ENCODE assay signal across 1 cellular context in genomic region chr1:168520052-168520751, GRCh38.
TF ChIP-seq lines count a peak whose summit lies in the region.

No MANE protein-coding gene starts in this region.

TF ChIP-seq in HepG2, 621 proteins besides CTCF, POLR2A, EP300 and RAD21 (continued from another document):
- TF ChIP-seq ZNF678 (CRISPR knock-in tag; IDR thresholded peaks at IDR 0.05) = no peak
- no peak for TF ChIP-seq ZMYM4 (CRISPR knock-in tag; IDR thresholded peaks at IDR 0.05)
- TF ChIP-seq MYPOP (CRISPR knock-in tag; IDR thresholded peaks at IDR 0.05) = no peak
- no peak for TF ChIP-seq PITX1 (CRISPR knock-in tag; IDR thresholded peaks at IDR 0.05)
- TF ChIP-seq, protein P1, sequence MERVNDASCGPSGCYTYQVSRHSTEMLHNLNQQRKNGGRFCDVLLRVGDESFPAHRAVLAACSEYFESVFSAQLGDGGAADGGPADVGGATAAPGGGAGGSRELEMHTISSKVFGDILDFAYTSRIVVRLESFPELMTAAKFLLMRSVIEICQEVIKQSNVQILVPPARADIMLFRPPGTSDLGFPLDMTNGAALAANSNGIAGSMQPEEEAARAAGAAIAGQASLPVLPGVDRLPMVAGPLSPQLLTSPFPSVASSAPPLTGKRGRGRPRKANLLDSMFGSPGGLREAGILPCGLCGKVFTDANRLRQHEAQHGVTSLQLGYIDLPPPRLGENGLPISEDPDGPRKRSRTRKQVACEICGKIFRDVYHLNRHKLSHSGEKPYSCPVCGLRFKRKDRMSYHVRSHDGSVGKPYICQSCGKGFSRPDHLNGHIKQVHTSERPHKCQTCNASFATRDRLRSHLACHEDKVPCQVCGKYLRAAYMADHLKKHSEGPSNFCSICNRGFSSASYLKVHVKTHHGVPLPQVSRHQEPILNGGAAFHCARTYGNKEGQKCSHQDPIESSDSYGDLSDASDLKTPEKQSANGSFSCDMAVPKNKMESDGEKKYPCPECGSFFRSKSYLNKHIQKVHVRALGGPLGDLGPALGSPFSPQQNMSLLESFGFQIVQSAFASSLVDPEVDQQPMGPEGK (CRISPR knock-in tag; IDR thresholded peaks at IDR 0.05) = no peak
TF ChIP-seq in HepG2: peak in this region for 0.
